ENCODE assay signal across 1 cellular context in genomic region chr1:12067900-12068821, GRCh38.
TF ChIP-seq lines count a peak whose summit lies in the region.

No MANE protein-coding gene starts in this region.

TF ChIP-seq in GM12878, 131 proteins besides CTCF, POLR2A, EP300 and RAD21 (continued from another document and continues in another):
- peak; percentile 67; the same call in 1 of the 2 replicates for TF ChIP-seq ZNF592 (IDR thresholded peaks at IDR 0.05)
- TF ChIP-seq NKRF (conservative IDR thresholded peaks at IDR 0.05) = 0 out of 2 replicates have a peak, but pooled peaks have one; percentile 33
- no peak for TF ChIP-seq FOS (IDR thresholded peaks at IDR 0.05; ENCODE audit: borderline replicate concordance, extremely low read depth, insufficient read length)
- peak; percentile 53; the same call in 1 of the 2 replicates for TF ChIP-seq ELK1 (IDR thresholded peaks at IDR 0.05; ENCODE audit: low read depth, low read length)
- TF ChIP-seq SP1 (IDR thresholded peaks at IDR 0.05; ENCODE audit: low read depth, low read length) = peak; percentile 51
- TF ChIP-seq CEBPB (IDR thresholded peaks at IDR 0.05; ENCODE audit: borderline replicate concordance in 1 of 2, low read depth in 2 of 2, low read length in 2 of 2) = no peak
- 0 out of 2 replicates have a peak, but pooled peaks have one; percentile 64 for TF ChIP-seq CHD2 (IDR thresholded peaks at IDR 0.05; ENCODE audit: borderline replicate concordance, low read depth, low read length)
- TF ChIP-seq ZNF24 (IDR thresholded peaks at IDR 0.05) = no peak; the same call in 1 of the 2 replicates
- no peak for TF ChIP-seq BACH1 (IDR thresholded peaks at IDR 0.05; ENCODE audit: borderline replicate concordance)
- no peak for TF ChIP-seq RFX5 (IDR thresholded peaks at IDR 0.05; ENCODE audit: low read depth, low read length)
- TF ChIP-seq YY1 (IDR thresholded peaks at IDR 0.05; ENCODE audit: low read depth, low read length) = peak; percentile 44
- TF ChIP-seq BCL3 (IDR thresholded peaks at IDR 0.05; ENCODE audit: borderline replicate concordance, insufficient read depth, low read depth, low read length, poor library complexity, severe bottlenecking) = peak; percentile 33
- TF ChIP-seq STAT3 (IDR thresholded peaks at IDR 0.05; ENCODE audit: low read depth, low read length) = 0 out of 2 replicates have a peak, but pooled peaks have one; percentile 38
- TF ChIP-seq ATF7 (IDR thresholded peaks at IDR 0.05; ENCODE audit: low read depth) = peak; percentile 22; the same call in 1 of the 2 replicates
- peak; percentile 88; the same call in 1 of the 2 replicates for TF ChIP-seq MTA3 (IDR thresholded peaks at IDR 0.05; ENCODE audit: borderline replicate concordance, low read length)
- TF ChIP-seq NR2C2 (IDR thresholded peaks at IDR 0.05; ENCODE audit: borderline replicate concordance, control insufficient read depth, insufficient read length, low read depth) = no peak
- TF ChIP-seq MLLT1 (IDR thresholded peaks at IDR 0.05) = peak; percentile 29; the same call in 1 of the 2 replicates
- peak; percentile 52 to 66; a peak in 3 of 4 replicates for TF ChIP-seq BHLHE40 (IDR thresholded peaks at IDR 0.05; ENCODE audit: borderline replicate concordance in 1 of 2, low read depth in 2 of 2, low read length in 1 of 2)
- TF ChIP-seq DPF2 (IDR thresholded peaks at IDR 0.05) = peak; percentile 76
- TF ChIP-seq, protein P1, sequence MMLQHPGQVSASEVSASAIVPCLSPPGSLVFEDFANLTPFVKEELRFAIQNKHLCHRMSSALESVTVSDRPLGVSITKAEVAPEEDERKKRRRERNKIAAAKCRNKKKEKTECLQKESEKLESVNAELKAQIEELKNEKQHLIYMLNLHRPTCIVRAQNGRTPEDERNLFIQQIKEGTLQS (IDR thresholded peaks at IDR 0.05; ENCODE audit: borderline replicate concordance, extremely low read depth, low read depth, low read length) = no peak
- peak; percentile 72; the same call in 1 of the 2 replicates for TF ChIP-seq LARP7 (IDR thresholded peaks at IDR 0.05)
- no peak for TF ChIP-seq E2F8 (IDR thresholded peaks at IDR 0.05; ENCODE audit: low read depth, partially characterized antibody)
- TF ChIP-seq, protein P2, sequence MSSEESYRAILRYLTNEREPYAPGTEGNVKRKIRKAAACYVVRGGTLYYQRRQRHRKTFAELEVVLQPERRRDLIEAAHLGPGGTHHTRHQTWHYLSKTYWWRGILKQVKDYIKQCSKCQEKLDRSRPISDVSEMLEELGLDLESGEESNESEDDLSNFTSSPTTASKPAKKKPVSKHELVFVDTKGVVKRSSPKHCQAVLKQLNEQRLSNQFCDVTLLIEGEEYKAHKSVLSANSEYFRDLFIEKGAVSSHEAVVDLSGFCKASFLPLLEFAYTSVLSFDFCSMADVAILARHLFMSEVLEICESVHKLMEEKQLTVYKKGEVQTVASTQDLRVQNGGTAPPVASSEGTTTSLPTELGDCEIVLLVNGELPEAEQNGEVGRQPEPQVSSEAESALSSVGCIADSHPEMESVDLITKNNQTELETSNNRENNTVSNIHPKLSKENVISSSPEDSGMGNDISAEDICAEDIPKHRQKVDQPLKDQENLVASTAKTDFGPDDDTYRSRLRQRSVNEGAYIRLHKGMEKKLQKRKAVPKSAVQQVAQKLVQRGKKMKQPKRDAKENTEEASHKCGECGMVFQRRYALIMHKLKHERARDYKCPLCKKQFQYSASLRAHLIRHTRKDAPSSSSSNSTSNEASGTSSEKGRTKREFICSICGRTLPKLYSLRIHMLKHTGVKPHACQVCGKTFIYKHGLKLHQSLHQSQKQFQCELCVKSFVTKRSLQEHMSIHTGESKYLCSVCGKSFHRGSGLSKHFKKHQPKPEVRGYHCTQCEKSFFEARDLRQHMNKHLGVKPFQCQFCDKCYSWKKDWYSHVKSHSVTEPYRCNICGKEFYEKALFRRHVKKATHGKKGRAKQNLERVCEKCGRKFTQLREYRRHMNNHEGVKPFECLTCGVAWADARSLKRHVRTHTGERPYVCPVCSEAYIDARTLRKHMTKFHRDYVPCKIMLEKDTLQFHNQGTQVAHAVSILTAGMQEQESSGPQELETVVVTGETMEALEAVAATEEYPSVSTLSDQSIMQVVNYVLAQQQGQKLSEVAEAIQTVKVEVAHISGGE (CRISPR knock-in tag; IDR thresholded peaks at IDR 0.05) = no peak
- TF ChIP-seq TCF12 (IDR thresholded peaks at IDR 0.05; ENCODE audit: low read depth, low read length) = peak; percentile 85; the same call in 1 of the 2 replicates
- TF ChIP-seq JUND (IDR thresholded peaks at IDR 0.05; ENCODE audit: low read depth, low read length) = no peak
- peak; percentile 83 to 94 for TF ChIP-seq IKZF2 (IDR thresholded peaks at IDR 0.05)
- peak; percentile 23; the same call in 1 of the 2 replicates for TF ChIP-seq ZBED1 (IDR thresholded peaks at IDR 0.05; ENCODE audit: borderline replicate concordance)
- peak; percentile 70 for TF ChIP-seq MEF2B (IDR thresholded peaks at IDR 0.05; ENCODE audit: partially characterized antibody, poor library complexity, severe bottlenecking)
- 0 out of 2 replicates have a peak, but pooled peaks have one; percentile 16 for TF ChIP-seq IRF4 (IDR thresholded peaks at IDR 0.05; ENCODE audit: low read depth, low read length)
- TF ChIP-seq, protein P3, sequence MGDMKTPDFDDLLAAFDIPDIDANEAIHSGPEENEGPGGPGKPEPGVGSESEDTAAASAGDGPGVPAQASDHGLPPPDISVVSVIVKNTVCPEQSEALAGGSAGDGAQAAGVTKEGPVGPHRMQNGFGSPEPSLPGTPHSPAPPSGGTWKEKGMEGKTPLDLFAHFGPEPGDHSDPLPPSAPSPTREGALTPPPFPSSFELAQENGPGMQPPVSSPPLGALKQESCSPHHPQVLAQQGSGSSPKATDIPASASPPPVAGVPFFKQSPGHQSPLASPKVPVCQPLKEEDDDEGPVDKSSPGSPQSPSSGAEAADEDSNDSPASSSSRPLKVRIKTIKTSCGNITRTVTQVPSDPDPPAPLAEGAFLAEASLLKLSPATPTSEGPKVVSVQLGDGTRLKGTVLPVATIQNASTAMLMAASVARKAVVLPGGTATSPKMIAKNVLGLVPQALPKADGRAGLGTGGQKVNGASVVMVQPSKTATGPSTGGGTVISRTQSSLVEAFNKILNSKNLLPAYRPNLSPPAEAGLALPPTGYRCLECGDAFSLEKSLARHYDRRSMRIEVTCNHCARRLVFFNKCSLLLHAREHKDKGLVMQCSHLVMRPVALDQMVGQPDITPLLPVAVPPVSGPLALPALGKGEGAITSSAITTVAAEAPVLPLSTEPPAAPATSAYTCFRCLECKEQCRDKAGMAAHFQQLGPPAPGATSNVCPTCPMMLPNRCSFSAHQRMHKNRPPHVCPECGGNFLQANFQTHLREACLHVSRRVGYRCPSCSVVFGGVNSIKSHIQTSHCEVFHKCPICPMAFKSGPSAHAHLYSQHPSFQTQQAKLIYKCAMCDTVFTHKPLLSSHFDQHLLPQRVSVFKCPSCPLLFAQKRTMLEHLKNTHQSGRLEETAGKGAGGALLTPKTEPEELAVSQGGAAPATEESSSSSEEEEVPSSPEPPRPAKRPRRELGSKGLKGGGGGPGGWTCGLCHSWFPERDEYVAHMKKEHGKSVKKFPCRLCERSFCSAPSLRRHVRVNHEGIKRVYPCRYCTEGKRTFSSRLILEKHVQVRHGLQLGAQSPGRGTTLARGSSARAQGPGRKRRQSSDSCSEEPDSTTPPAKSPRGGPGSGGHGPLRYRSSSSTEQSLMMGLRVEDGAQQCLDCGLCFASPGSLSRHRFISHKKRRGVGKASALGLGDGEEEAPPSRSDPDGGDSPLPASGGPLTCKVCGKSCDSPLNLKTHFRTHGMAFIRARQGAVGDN (IDR thresholded peaks at IDR 0.05) = peak; percentile 81
- TF ChIP-seq POU2F2 (IDR thresholded peaks at IDR 0.05; ENCODE audit: borderline replicate concordance, low read depth, low read length) = peak; percentile 72
- peak; percentile 45; the same call in 1 of the 2 replicates for TF ChIP-seq NR2F1 (conservative IDR thresholded peaks at IDR 0.05)
- peak; percentile 70 for TF ChIP-seq MTA2 (IDR thresholded peaks at IDR 0.05; ENCODE audit: low read depth)
- peak; percentile 9; the same call in 1 of the 2 replicates for TF ChIP-seq CREB1 (IDR thresholded peaks at IDR 0.05; ENCODE audit: low read depth)
- TF ChIP-seq SMARCA5 (IDR thresholded peaks at IDR 0.05) = peak; percentile 85
- TF ChIP-seq TBL1XR1 (IDR thresholded peaks at IDR 0.05; ENCODE audit: low read depth, low read length) = peak; percentile 39; the same call in 1 of the 2 replicates
